In genomic region chr22:44195189-44195871, GRCh38 we compare ENCODE assay signal across 2 cellular contexts.
TF ChIP-seq lines count a peak whose summit lies in the region.

No MANE protein-coding gene starts in this region.

TF ChIP-seq in HEK293, 187 proteins besides CTCF, POLR2A, EP300 and RAD21:
- TF ChIP-seq SCRT1 (tag by site-specific recombination; IDR thresholded peaks at IDR 0.05; ENCODE audit: borderline replicate concordance) (peak; percentile 93), KLF17 (tag by site-specific recombination; IDR thresholded peaks at IDR 0.05) (no peak), WT1 (tag by site-specific recombination; IDR thresholded peaks at IDR 0.05) (peak; percentile 21; the same call in 1 of the 2 replicates), ZIC2 (tag by site-specific recombination; IDR thresholded peaks at IDR 0.05) (peak; percentile 59), ZNF266 (tag by site-specific recombination; IDR thresholded peaks at IDR 0.05; ENCODE audit: low read depth) (no peak), SCRT2 (tag by site-specific recombination; IDR thresholded peaks at IDR 0.05) (peak; percentile 96), ZNF335 (tag by site-specific recombination; conservative IDR thresholded peaks at IDR 0.05) (no peak)
TF ChIP-seq in HEK293: peak in this region for 4.

TF ChIP-seq in GM12878, 131 proteins besides CTCF, POLR2A, EP300 and RAD21:
- no peak for TF ChIP-seq ZNF24 (IDR thresholded peaks at IDR 0.05)
- peak; percentile 53; the same call in 1 of the 2 replicates for TF ChIP-seq SPI1 (IDR thresholded peaks at IDR 0.05; ENCODE audit: borderline replicate concordance, insufficient read depth, low read depth, low read length)
- no peak for TF ChIP-seq RB1 (IDR thresholded peaks at IDR 0.05; ENCODE audit: borderline replicate concordance)
- TF ChIP-seq IRF3 (IDR thresholded peaks at IDR 0.05): no peak
- TF ChIP-seq RELB (IDR thresholded peaks at IDR 0.05; ENCODE audit: low read depth): no peak
- TF ChIP-seq HDAC6 (IDR thresholded peaks at IDR 0.05; ENCODE audit: unreplicated experiment): no peak
- TF ChIP-seq MTA2 (IDR thresholded peaks at IDR 0.05; ENCODE audit: low read depth): no peak
- TF ChIP-seq, protein P1, sequence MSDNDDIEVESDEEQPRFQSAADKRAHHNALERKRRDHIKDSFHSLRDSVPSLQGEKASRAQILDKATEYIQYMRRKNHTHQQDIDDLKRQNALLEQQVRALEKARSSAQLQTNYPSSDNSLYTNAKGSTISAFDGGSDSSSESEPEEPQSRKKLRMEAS (IDR thresholded peaks at IDR 0.05; ENCODE audit: low read depth, low read length): no peak
- TF ChIP-seq, protein P2, sequence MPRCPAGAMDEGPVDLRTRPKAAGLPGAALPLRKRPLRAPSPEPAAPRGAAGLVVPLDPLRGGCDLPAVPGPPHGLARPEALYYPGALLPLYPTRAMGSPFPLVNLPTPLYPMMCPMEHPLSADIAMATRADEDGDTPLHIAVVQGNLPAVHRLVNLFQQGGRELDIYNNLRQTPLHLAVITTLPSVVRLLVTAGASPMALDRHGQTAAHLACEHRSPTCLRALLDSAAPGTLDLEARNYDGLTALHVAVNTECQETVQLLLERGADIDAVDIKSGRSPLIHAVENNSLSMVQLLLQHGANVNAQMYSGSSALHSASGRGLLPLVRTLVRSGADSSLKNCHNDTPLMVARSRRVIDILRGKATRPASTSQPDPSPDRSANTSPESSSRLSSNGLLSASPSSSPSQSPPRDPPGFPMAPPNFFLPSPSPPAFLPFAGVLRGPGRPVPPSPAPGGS (IDR thresholded peaks at IDR 0.05; ENCODE audit: borderline replicate concordance, insufficient read depth, low read depth, low read length, poor library complexity, severe bottlenecking): no peak
- no peak for TF ChIP-seq RBBP5 (conservative IDR thresholded peaks at IDR 0.05)
- TF ChIP-seq ZNF384 (IDR thresholded peaks at IDR 0.05; ENCODE audit: borderline replicate concordance, low read depth, low read length): no peak
- TF ChIP-seq BCLAF1 (IDR thresholded peaks at IDR 0.05): no peak
- no peak for TF ChIP-seq NRF1 (conservative IDR thresholded peaks at IDR 0.05; ENCODE audit: low read depth, low read length)
- TF ChIP-seq, protein P3, sequence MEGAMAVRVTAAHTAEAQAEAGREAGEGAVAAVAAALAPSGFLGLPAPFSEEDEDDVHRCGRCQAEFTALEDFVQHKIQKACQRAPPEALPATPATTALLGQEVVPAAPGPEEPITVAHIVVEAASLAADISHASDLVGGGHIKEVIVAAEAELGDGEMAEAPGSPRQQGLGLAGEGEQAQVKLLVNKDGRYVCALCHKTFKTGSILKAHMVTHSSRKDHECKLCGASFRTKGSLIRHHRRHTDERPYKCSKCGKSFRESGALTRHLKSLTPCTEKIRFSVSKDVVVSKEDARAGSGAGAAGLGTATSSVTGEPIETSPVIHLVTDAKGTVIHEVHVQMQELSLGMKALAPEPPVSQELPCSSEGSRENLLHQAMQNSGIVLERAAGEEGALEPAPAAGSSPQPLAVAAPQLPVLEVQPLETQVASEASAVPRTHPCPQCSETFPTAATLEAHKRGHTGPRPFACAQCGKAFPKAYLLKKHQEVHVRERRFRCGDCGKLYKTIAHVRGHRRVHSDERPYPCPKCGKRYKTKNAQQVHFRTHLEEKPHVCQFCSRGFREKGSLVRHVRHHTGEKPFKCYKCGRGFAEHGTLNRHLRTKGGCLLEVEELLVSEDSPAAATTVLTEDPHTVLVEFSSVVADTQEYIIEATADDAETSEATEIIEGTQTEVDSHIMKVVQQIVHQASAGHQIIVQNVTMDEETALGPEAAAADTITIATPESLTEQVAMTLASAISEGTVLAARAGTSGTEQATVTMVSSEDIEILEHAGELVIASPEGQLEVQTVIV (IDR thresholded peaks at IDR 0.05; ENCODE audit: borderline replicate concordance, partially characterized antibody): no peak
- TF ChIP-seq CEBPZ (IDR thresholded peaks at IDR 0.05; ENCODE audit: low read depth, low read length): no peak
- TF ChIP-seq SMARCA5 (IDR thresholded peaks at IDR 0.05): 0 out of 2 replicates have a peak, but pooled peaks have one; percentile 21
